ENCODE assay signal across 11 cellular contexts in genomic region chr1:180150982-180151381, GRCh38. TPM values are rescaled to one million over a fixed set of nuclear protein-coding genes. Genes with fewer than 3 reads are reported as not detected.
DNase-seq lines count a peak whose midpoint lies in the region; ATAC-seq and TF ChIP-seq lines count a peak whose summit lies in the region.
"Had no signal": no experiment of that assay in that cellular context is flagged by ENCODE, and none has a peak within 500 bp of the region (broad histone marks: within the 10 kb centered on the region; RNA-seq: fewer than 3 reads in every experiment).

No MANE protein-coding gene starts in this region.

- intact Hi-C loops in activated naive CD4-positive, alpha-beta T cell treated with anti-CD3 and anti-CD28 coated beads for 36 hours (cut with micrococcal nuclease): loop anchor here (10.0 kb wide), 2 partner anchors 884 to 1116 kb away; partner anchors contain the start of gene MR1
- intact Hi-C loops in CD8-positive, alpha-beta T cell (cut with DNase I, micrococcal nuclease): loop anchor here in 1 of 2 experiments (5.0 to 10.0 kb wide), 5 partner anchors 334 to 1426 kb away; partner anchors contain the start of genes AXDND1, FAM20B, RALGPS2 and SOAT1

- peaks cover 11% of the 10 kb centered on the region for H3K4me1 Mint-ChIP-seq in activated naive CD4-positive, alpha-beta T cell treated with anti-CD3 and anti-CD28 coated beads for 36 hours (ENCODE audit: low read depth)
- H3K4me1 Mint-ChIP-seq in CD8-positive, alpha-beta T cell (ENCODE audit: low read depth): peaks cover 18% of the 10 kb centered on the region

- peak overlapping the region; percentile 28 for H2AFZ ChIP-seq in osteoblast (ENCODE audit: low read length)

- H3K9me3 ChIP-seq in osteoblast (ENCODE audit: low read depth, low read length) (no peaks in the 10 kb centered on the region), BE2C (no peaks in the 10 kb centered on the region)
- H3K9me3 ChIP-seq in CD8-positive, alpha-beta T cell (ENCODE audit: low read length): no peaks in the 10 kb centered on the region
- H3K9me3 ChIP-seq: sigmoid colon had no signal

- H3K36me3 ChIP-seq in osteoblast (ENCODE audit: insufficient read depth, low read length) (no peaks in the 10 kb centered on the region), BE2C (no peaks in the 10 kb centered on the region)
- H3K36me3 ChIP-seq in CD8-positive, alpha-beta T cell (ENCODE audit: insufficient read depth, low read length): no peaks in the 10 kb centered on the region
- H3K36me3 ChIP-seq: sigmoid colon had no signal

- POLR2A ChIA-PET in CD8-positive, alpha-beta T cell (lab: Charles Lee): no interaction called here

- ATAC-seq in CD8-positive, alpha-beta T cell: no peak
- ATAC-seq in GM21390 (IDR thresholded peaks at IDR 0.05; ENCODE audit: unreplicated experiment): no peak

- DNase-seq in ELR (ENCODE audit: low read depth) (peak; percentile 37), MV-4-11 (lab: John Stamatoyannopoulos, UW) (peak; percentile 77), dedifferentiated amniotic fluid mesenchymal stem cell (ENCODE audit: extremely low spot score) (peak; percentile 20), osteoblast (ENCODE audit: insufficient read length, low spot score, missing footprints) (peak; percentile 82), BE2C (no peak)
- DNase-seq in activated naive CD4-positive, alpha-beta T cell treated with anti-CD3 and anti-CD28 coated beads for 36 hours: no peak
- no peak for DNase-seq in CD8-positive, alpha-beta T cell
- DNase-seq: naive B cell, sigmoid colon had no signal

- H3K27me3 ChIP-seq in osteoblast (ENCODE audit: insufficient read depth, low read length): no peaks in the 10 kb centered on the region
- H3K27me3 ChIP-seq in CD8-positive, alpha-beta T cell (ENCODE audit: insufficient read depth, low read length): no peaks in the 10 kb centered on the region
- no peaks in the 10 kb centered on the region for H3K27me3 ChIP-seq in BE2C
- H3K27me3 ChIP-seq: sigmoid colon had no signal

- no peak overlapping the region for H3K4me3 Mint-ChIP-seq in activated naive CD4-positive, alpha-beta T cell treated with anti-CD3 and anti-CD28 coated beads for 36 hours
- no peak overlapping the region for H3K4me3 Mint-ChIP-seq in CD8-positive, alpha-beta T cell
- H3K4me3 Mint-ChIP-seq: T-helper 2 cell treated with Interferon-gamma antibody and Interleukin-4, amounts not matched to agents 5 μg/mL and 100 μg/mL, for 36 hours had no signal

- H4K20me1 ChIP-seq in osteoblast (ENCODE audit: insufficient read depth, low read length): peaks cover 8% of the 10 kb centered on the region

- H3K79me2 ChIP-seq in osteoblast (ENCODE audit: insufficient read depth, low read length): peaks cover 13% of the 10 kb centered on the region

- no peaks in the 10 kb centered on the region for H3K9me3 Mint-ChIP-seq in activated naive CD4-positive, alpha-beta T cell treated with anti-CD3 and anti-CD28 coated beads for 36 hours
- no peaks in the 10 kb centered on the region for H3K9me3 Mint-ChIP-seq in CD8-positive, alpha-beta T cell
- H3K9me3 Mint-ChIP-seq: naive B cell; T-helper 2 cell treated with Interferon-gamma antibody and Interleukin-4, amounts not matched to agents 5 μg/mL and 100 μg/mL, for 36 hours had no signal

- CTCF ChIA-PET in activated naive CD4-positive, alpha-beta T cell treated with anti-CD3 and anti-CD28 coated beads for 36 hours (lab: Charles Lee): no interaction called here
- CTCF ChIA-PET in CD8-positive, alpha-beta T cell (lab: Charles Lee): no interaction called here

- peak overlapping the region; percentile 52 for H3K27ac ChIP-seq in osteoblast (ENCODE audit: low read depth, low read length)
- H3K27ac ChIP-seq in CD8-positive, alpha-beta T cell (ENCODE audit: low read depth, low read length): no peak overlapping the region
- H3K27ac ChIP-seq: sigmoid colon had no signal

- H3K36me3 Mint-ChIP-seq in activated naive CD4-positive, alpha-beta T cell treated with anti-CD3 and anti-CD28 coated beads for 36 hours (ENCODE audit: low read depth): no peaks in the 10 kb centered on the region
- H3K36me3 Mint-ChIP-seq in CD8-positive, alpha-beta T cell: no peaks in the 10 kb centered on the region
- H3K36me3 Mint-ChIP-seq: naive B cell had no signal

- H3K27me3 Mint-ChIP-seq in activated naive CD4-positive, alpha-beta T cell treated with anti-CD3 and anti-CD28 coated beads for 36 hours (ENCODE audit: low read depth): no peaks in the 10 kb centered on the region
- H3K27me3 Mint-ChIP-seq in CD8-positive, alpha-beta T cell (ENCODE audit: low read depth): peaks cover 2% of the 10 kb centered on the region

- no peak for TF ChIP-seq CTCF in osteoblast (IDR thresholded peaks at IDR 0.05; ENCODE audit: extremely low read depth, low read depth, low read length)
- TF ChIP-seq CTCF in CD8-positive, alpha-beta T cell (IDR thresholded peaks at IDR 0.05): no peak
- TF ChIP-seq CTCF in BE2C (IDR thresholded peaks at IDR 0.05; ENCODE audit: low read depth, low read length): no peak

- H3K4me1 ChIP-seq in osteoblast (ENCODE audit: insufficient read depth, low read length) (peaks cover 25% of the 10 kb centered on the region), BE2C (no peaks in the 10 kb centered on the region)
- H3K4me1 ChIP-seq in CD8-positive, alpha-beta T cell (ENCODE audit: insufficient read depth, low read length): peaks cover 14% of the 10 kb centered on the region

- H3K4me2 ChIP-seq in osteoblast (ENCODE audit: insufficient read depth, low read length): peak overlapping the region; percentile 68

- H3K4me3 ChIP-seq in osteoblast (ENCODE audit: insufficient read depth, low read length) (peak overlapping the region; percentile 37), BE2C (ENCODE audit: low read depth, low read length) (no peak overlapping the region)
- no peak overlapping the region for H3K4me3 ChIP-seq in CD8-positive, alpha-beta T cell (ENCODE audit: low read depth, low read length)
- H3K4me3 ChIP-seq: sigmoid colon had no signal

- H3K27ac Mint-ChIP-seq in activated naive CD4-positive, alpha-beta T cell treated with anti-CD3 and anti-CD28 coated beads for 36 hours: no peak overlapping the region
- H3K27ac Mint-ChIP-seq in CD8-positive, alpha-beta T cell: no peak overlapping the region
- H3K27ac Mint-ChIP-seq: naive B cell; T-helper 2 cell treated with Interferon-gamma antibody and Interleukin-4, amounts not matched to agents 5 μg/mL and 100 μg/mL, for 36 hours had no signal

RNA-seq across cellular contexts. Expression of gene QSOX1, which starts 3.7 kb away (rescaled TPM):
- total RNA-seq in osteoblast: 270 and 373 TPM in 2 replicates
- total RNA-seq in activated naive CD4-positive, alpha-beta T cell treated with anti-CD3 and anti-CD28 coated beads for 36 hours: 10 to 100 TPM; 27.6 to 31.9 TPM
- 10 to 100 TPM; 12.8 to 12.9 TPM for total RNA-seq in CD8-positive, alpha-beta T cell
- polyA plus RNA-seq in BE2C (2012; ENCODE audit: insufficient read depth, insufficient read length, low read depth): 151 TPM

Comparison
In these comparisons a context has a peak if more than half of its experiments do, and no peak if none do; other contexts are left out.
1. DNase-seq: peak in ELR (single experiment), MV-4-11 (single experiment), dedifferentiated amniotic fluid mesenchymal stem cell (single experiment) and osteoblast (single experiment); none in activated naive CD4-positive, alpha-beta T cell treated with anti-CD3 and anti-CD28 coated beads for 36 hours (single experiment), CD8-positive, alpha-beta T cell (0 of 7) and BE2C (single experiment).